ENCODE assay signal across 12 cellular contexts in genomic region chr5:52945040-52945439, GRCh38. TPM values are rescaled to one million over a fixed set of nuclear protein-coding genes. Genes with fewer than 3 reads are reported as not detected.
DNase-seq lines count a peak whose midpoint lies in the region; ATAC-seq and TF ChIP-seq lines count a peak whose summit lies in the region.
"Had no signal": no experiment of that assay in that cellular context is flagged by ENCODE, and none has a peak within 500 bp of the region (broad histone marks: within the 10 kb centered on the region; RNA-seq: fewer than 3 reads in every experiment).

No MANE protein-coding gene starts in this region.

- peaks cover 7% of the 10 kb centered on the region for H3K27me3 Mint-ChIP-seq in activated naive CD4-positive, alpha-beta T cell treated with anti-CD3 and anti-CD28 coated beads, Interleukin-2, amount 10 ng/mL, durations not matched to agents 7 days and 5 days
- H3K27me3 Mint-ChIP-seq in activated B cell treated with CpG ODN at 0.5 μM for 24 hours = peaks cover 8% of the 10 kb centered on the region

- WGBS in hepatocyte (ENCODE audit: low lambda C conversion rate, missing lambda C conversion rate) = 79% methylated on average over 4 of the region's 4 CpGs
- 39% methylated on average over 4 of the region's 4 CpGs for WGBS in thymus

- no peaks in the 10 kb centered on the region for H3K79me2 ChIP-seq in hepatocyte

- H3K9me3 Mint-ChIP-seq in activated naive CD4-positive, alpha-beta T cell treated with anti-CD3 and anti-CD28 coated beads, Interleukin-2, amount 10 ng/mL, durations not matched to agents 7 days and 5 days = no peaks in the 10 kb centered on the region
- no peaks in the 10 kb centered on the region for H3K9me3 Mint-ChIP-seq in activated B cell treated with CpG ODN at 0.5 μM for 24 hours

- POLR2A ChIA-PET in activated B cell treated with CpG ODN at 0.5 μM for 24 hours (lab: Charles Lee) = no interaction called here

- H3K9me3 ChIP-seq in hepatocyte (ENCODE audit: low read depth) (no peaks in the 10 kb centered on the region), thymus (ENCODE audit: control insufficient read depth) (no peaks in the 10 kb centered on the region)
- H3K9me3 ChIP-seq: HAP-1 had no signal

- H3K4me3 ChIP-seq in hepatocyte = no peak overlapping the region
- peak overlapping the region; percentile 26 for H3K4me3 ChIP-seq in thymus (ENCODE audit: low read length)
- H3K4me3 ChIP-seq: HAP-1 had no signal

- H3K36me3 Mint-ChIP-seq in activated naive CD4-positive, alpha-beta T cell treated with anti-CD3 and anti-CD28 coated beads, Interleukin-2, amount 10 ng/mL, durations not matched to agents 7 days and 5 days = no peaks in the 10 kb centered on the region
- H3K36me3 Mint-ChIP-seq in activated B cell treated with CpG ODN at 0.5 μM for 24 hours (ENCODE audit: low read depth) = no peaks in the 10 kb centered on the region

- intact Hi-C loops in activated B cell treated with CpG ODN at 0.5 μM for 24 hours (cut with micrococcal nuclease) = loop anchor here (5.0 kb wide), 1 partner anchor 1272 kb away; no protein-coding TSS in a partner anchor

- no peaks in the 10 kb centered on the region for H3K9me2 ChIP-seq in hepatocyte (replicated peaks; ENCODE audit: insufficient read depth)

- TF ChIP-seq CTCF in activated B cell treated with CpG ODN at 0.5 μM for 24 hours (IDR thresholded peaks at IDR 0.05) (no peak), hepatocyte (IDR thresholded peaks at IDR 0.05; ENCODE audit: poor library complexity) (no peak)

- peak overlapping the region; percentile 62 for H3K4me3 Mint-ChIP-seq in activated naive CD4-positive, alpha-beta T cell treated with anti-CD3 and anti-CD28 coated beads, Interleukin-2, amount 10 ng/mL, durations not matched to agents 7 days and 5 days
- peak overlapping the region; percentile 35 for H3K4me3 Mint-ChIP-seq in activated B cell treated with CpG ODN at 0.5 μM for 24 hours

- no peak overlapping the region for H2AFZ ChIP-seq in hepatocyte

- peaks cover 24% of the 10 kb centered on the region for H3K4me1 Mint-ChIP-seq in activated naive CD4-positive, alpha-beta T cell treated with anti-CD3 and anti-CD28 coated beads, Interleukin-2, amount 10 ng/mL, durations not matched to agents 7 days and 5 days
- H3K4me1 Mint-ChIP-seq in activated B cell treated with CpG ODN at 0.5 μM for 24 hours = peaks cover 10% of the 10 kb centered on the region

- H3K27ac Mint-ChIP-seq in activated naive CD4-positive, alpha-beta T cell treated with anti-CD3 and anti-CD28 coated beads, Interleukin-2, amount 10 ng/mL, durations not matched to agents 7 days and 5 days = peak overlapping the region; percentile 9
- no peak overlapping the region for H3K27ac Mint-ChIP-seq in activated B cell treated with CpG ODN at 0.5 μM for 24 hours

- DNase-seq in activated naive CD4-positive, alpha-beta T cell treated with anti-CD3 and anti-CD28 coated beads, Interleukin-2, amount 10 ng/mL, durations not matched to agents 7 days and 5 days = no peak
- no peak for DNase-seq in activated naive CD4-positive, alpha-beta T cell treated with anti-CD3 and anti-CD28 coated beads, Interleukin-2, amount 50 U/mL, for 16 hours
- DNase-seq in activated B cell treated with CpG ODN at 0.5 μM for 24 hours = no peak
- no peak for DNase-seq in hepatocyte (ENCODE audit: low spot score)
- DNase-seq in NCI-H82 (lab: John Stamatoyannopoulos, UW) = no peak
- DNase-seq: C1 segment of cervical spinal cord, NCI-H2171, T-helper 9 cell had no signal

- H4K20me1 ChIP-seq in hepatocyte (ENCODE audit: insufficient read depth, poor library complexity, severe bottlenecking) = no peaks in the 10 kb centered on the region

- H3K36me3 ChIP-seq in hepatocyte (replicated peaks; ENCODE audit: insufficient read depth, low read depth) (no peaks in the 10 kb centered on the region), thymus (ENCODE audit: control insufficient read depth, insufficient read depth) (no peaks in the 10 kb centered on the region)
- H3K36me3 ChIP-seq: HAP-1 had no signal

- H3K4me1 ChIP-seq in hepatocyte (ENCODE audit: insufficient read depth) = no peaks in the 10 kb centered on the region
- no peaks in the 10 kb centered on the region for H3K4me1 ChIP-seq in thymus (ENCODE audit: control insufficient read depth, insufficient read depth, low read length)
- H3K4me1 ChIP-seq: HAP-1 had no signal

- H3K4me2 ChIP-seq in hepatocyte = peak overlapping the region; percentile 40

- CTCF ChIA-PET in activated naive CD4-positive, alpha-beta T cell treated with anti-CD3 and anti-CD28 coated beads, Interleukin-2, amount 10 ng/mL, durations not matched to agents 7 days and 5 days (lab: Charles Lee) = interaction anchor here (0.6 to 8.8 kb wide), 5 partner anchors 45 to 171 kb away, joined by 3 to 178 read pairs (median 3); no protein-coding TSS in a partner anchor
- CTCF ChIA-PET in activated B cell treated with CpG ODN at 0.5 μM for 24 hours (lab: Charles Lee) = interaction anchor here (1.2 kb wide), 1 partner anchor 29 kb away, joined by 3 read pairs; no protein-coding TSS in a partner anchor

- H3K27ac ChIP-seq in hepatocyte (no peak overlapping the region), thymus (ENCODE audit: low read depth) (no peak overlapping the region)

- no peaks in the 10 kb centered on the region for H3K27me3 ChIP-seq in hepatocyte
- no peaks in the 10 kb centered on the region for H3K27me3 ChIP-seq in thymus (ENCODE audit: control insufficient read depth, insufficient read depth)

- ATAC-seq in activated B cell treated with CpG ODN at 0.5 μM for 24 hours (ENCODE audit: low read depth) = no peak
- no peak for ATAC-seq in HG02970 (IDR thresholded peaks at IDR 0.05; ENCODE audit: low FRiP score, unreplicated experiment)
- no peak for ATAC-seq in GM19452 (IDR thresholded peaks at IDR 0.05; ENCODE audit: unreplicated experiment)

RNA-seq across cellular contexts. Expression of gene ITGA2, which starts 44.1 kb away (rescaled TPM):
- 0.05 and 0.07 TPM in 2 replicates for total RNA-seq in activated B cell treated with CpG ODN at 0.5 μM for 24 hours
- 10.2 and 10.8 TPM in 2 replicates for total RNA-seq in hepatocyte
- polyA plus RNA-seq in hepatocyte = 1.5 and 2.5 TPM in 2 replicates
- 3.5 TPM for polyA plus RNA-seq in thymus

Comparison
In these comparisons a context has a peak if more than half of its experiments do, and no peak if none do; other contexts are left out.
1. RNA of gene ITGA2, which starts 44.1 kb away (total RNA-seq): 10.2 to 10.8 TPM in hepatocyte; 0.05 to 0.07 TPM in activated B cell treated with CpG ODN at 0.5 μM for 24 hours; every median in the first group is over 10 times any median in the second.